Comparison of ENCODE assay signal across 14 cellular contexts in genomic region chr22:44889233-44889878, GRCh38.
DNase-seq lines count a peak whose midpoint lies in the region; ATAC-seq and TF ChIP-seq lines count a peak whose summit lies in the region.
"Had no signal": no experiment of that assay in that cellular context is flagged by ENCODE, and none has a peak within 500 bp of the region (broad histone marks: within the 10 kb centered on the region; RNA-seq: fewer than 3 reads in every experiment).

No MANE protein-coding gene starts in this region.

- H3K9me3 Mint-ChIP-seq in H9 (no peaks in the 10 kb centered on the region), chondrocyte (ENCODE audit: low read depth) (no peaks in the 10 kb centered on the region)

- no peaks in the 10 kb centered on the region for H3K79me1 ChIP-seq in H9 (ENCODE audit: insufficient read depth, low read depth, low read length, poor library complexity, severe bottlenecking)

- H3K23me2 ChIP-seq in H9 (ENCODE audit: insufficient read length, low read depth, low read length, poor library complexity, severe bottlenecking) = no peaks in the 10 kb centered on the region

- no peak overlapping the region for H3K23ac ChIP-seq in H9 (ENCODE audit: insufficient read length, low read depth, low read length)

- no peak overlapping the region for H2BK120ac ChIP-seq in H9 (ENCODE audit: low read depth, low read length, poor library complexity, severe bottlenecking)

- H3K9me3 ChIP-seq in H9 (ENCODE audit: control insufficient read depth, low read depth, low read length) = no peaks in the 10 kb centered on the region
- H3K9me3 ChIP-seq: gastrocnemius medialis had no signal

- H3K27me3 ChIP-seq in H9 (ENCODE audit: insufficient read depth, low read length) = no peaks in the 10 kb centered on the region
- H3K27me3 ChIP-seq: gastrocnemius medialis had no signal

- H3K79me2 ChIP-seq in H9 (ENCODE audit: insufficient read depth, low read length) = no peaks in the 10 kb centered on the region

- H3K27me3 Mint-ChIP-seq in H9 (ENCODE audit: low read depth) (no peaks in the 10 kb centered on the region), chondrocyte (ENCODE audit: low read depth) (no peaks in the 10 kb centered on the region)

- TF ChIP-seq CTCF in H9 (conservative IDR thresholded peaks at IDR 0.05) (peak; percentile 33; the same call in 2 of the 3 replicates), chondrocyte (IDR thresholded peaks at IDR 0.05) (peak; percentile 20), retinal pigment epithelial cell (conservative IDR thresholded peaks at IDR 0.05; ENCODE audit: low read depth, low read length) (peak; percentile 5)

- no peak overlapping the region for H3K4me3 Mint-ChIP-seq in H9
- H3K4me3 Mint-ChIP-seq in chondrocyte (ENCODE audit: unreplicated experiment) = no peak overlapping the region
- H3K4me3 Mint-ChIP-seq: CD4-positive, alpha-beta memory T cell had no signal

- H3K14ac ChIP-seq in H9 (ENCODE audit: insufficient read depth, low read length) = no peak overlapping the region

- no peaks in the 10 kb centered on the region for H3K4me1 ChIP-seq in H9 (ENCODE audit: insufficient read depth, low read length)
- H3K4me1 ChIP-seq: gastrocnemius medialis had no signal

- H3K27ac ChIP-seq in H9 (ENCODE audit: insufficient read length, low read depth, low read length) = no peak overlapping the region
- H3K27ac ChIP-seq: gastrocnemius medialis had no signal

- no peak overlapping the region for H3T11ph ChIP-seq in H9 (ENCODE audit: low read length)

- no peak overlapping the region for H3K4ac ChIP-seq in H9 (ENCODE audit: low read depth, low read length)

- no peak overlapping the region for H4K5ac ChIP-seq in H9 (ENCODE audit: insufficient read length, low read depth, low read length)

- H2AK5ac ChIP-seq in H9 (ENCODE audit: insufficient read length, low read length) = no peak overlapping the region

- H2BK12ac ChIP-seq in H9 (ENCODE audit: insufficient read length, low read depth, low read length) = no peak overlapping the region

- no peak overlapping the region for H3K4me2 ChIP-seq in H9 (ENCODE audit: insufficient read depth, insufficient read length, low read length)

- no peak overlapping the region for H4K91ac ChIP-seq in H9 (ENCODE audit: insufficient read length, low read depth, low read length)

- WGBS in H9 (ENCODE audit: extremely low coverage, insufficient read length, low lambda C conversion rate) = no CpG with 5 or more reads among the region's 14 CpGs

- peaks cover 7 to 51% (median 30%) of the 10 kb centered on the region in 3 experiments for H3K36me3 Mint-ChIP-seq in H9 (ENCODE audit: insufficient read depth in 1 of 3, low read depth in 3 of 3)
- no peaks in the 10 kb centered on the region for H3K36me3 Mint-ChIP-seq in chondrocyte (ENCODE audit: low read depth)
- H3K36me3 Mint-ChIP-seq: CD4-positive, alpha-beta memory T cell had no signal

- H3K56ac ChIP-seq in H9 (ENCODE audit: insufficient read length, low read depth, low read length) = no peak overlapping the region

- ATAC-seq in GM18517 (IDR thresholded peaks at IDR 0.05; ENCODE audit: unreplicated experiment) = no peak
- ATAC-seq: gastrocnemius medialis had no signal

- no peak overlapping the region for H3K9ac ChIP-seq in H9 (ENCODE audit: extremely low read depth, insufficient read length, low read length)

- no peak overlapping the region for H2AFZ ChIP-seq in H9 (ENCODE audit: low read length)

- DNase-seq in NCI-H82 (lab: John Stamatoyannopoulos, UW) (peak; percentile 4), NCI-H82 treated with DMSO at 0.1 percent for 48 hours (lab: John Stamatoyannopoulos, UW; ENCODE audit: unreplicated experiment) (no peak), H9 (no peak), chondrocyte (ENCODE audit: low spot score) (no peak), retinal pigment epithelial cell (ENCODE audit: low read depth) (no peak), GM19238 (ENCODE audit: insufficient read length, low spot score) (no peak), NCI-H2081 treated with DMSO at 0.1 percent for 48 hours (lab: John Stamatoyannopoulos, UW) (no peak)
- DNase-seq: activated effector memory CD4-positive, alpha-beta T cell treated with Interleukin-2 at 50 U/mL for 16 hours; CD4-positive, alpha-beta memory T cell; gastrocnemius medialis; midbrain; NCI-H1417 treated with DMSO at 0.1 percent for 48 hours; stimulated activated CD4-positive, alpha-beta T cell treated with anti-CD3 and anti-CD28 coated beads, Interleukin-2, amount 100 ng/mL, for 48 hours had no signal

- no peak overlapping the region for H3K18ac ChIP-seq in H9 (ENCODE audit: insufficient read length, low read depth, low read length)

- H3K27ac Mint-ChIP-seq in H9 (peak overlapping the region in 1 of 3 experiments; percentile 56; a peak in 1 of 7 replicates), chondrocyte (ENCODE audit: unreplicated experiment) (no peak overlapping the region)
- H3K27ac Mint-ChIP-seq: CD4-positive, alpha-beta memory T cell had no signal

- no peak overlapping the region for H4K8ac ChIP-seq in H9 (replicated peaks; ENCODE audit: insufficient read length, low read depth, low read length)

- no peak overlapping the region for H2BK15ac ChIP-seq in H9 (ENCODE audit: low read depth, low read length)

- H3K4me3 ChIP-seq in retinal pigment epithelial cell (ENCODE audit: low read length) = no peak overlapping the region
- H3K4me3 ChIP-seq: gastrocnemius medialis had no signal

- H2BK20ac ChIP-seq in H9 (ENCODE audit: low read depth, low read length, poor library complexity, severe bottlenecking) = no peak overlapping the region

- no peaks in the 10 kb centered on the region for H4K20me1 ChIP-seq in H9 (ENCODE audit: control insufficient read depth, insufficient read depth, insufficient read length)

- H2BK5ac ChIP-seq in H9 (ENCODE audit: insufficient read length, low read length) = no peak overlapping the region

- H3K4me1 Mint-ChIP-seq in H9 = peaks cover 13 to 16% of the 10 kb centered on the region in 2 experiments
- no peaks in the 10 kb centered on the region for H3K4me1 Mint-ChIP-seq in chondrocyte (ENCODE audit: low read depth)
- H3K4me1 Mint-ChIP-seq: CD4-positive, alpha-beta memory T cell had no signal
